ENCODE assay signal across 11 cellular contexts in the genomic region with DNA sequence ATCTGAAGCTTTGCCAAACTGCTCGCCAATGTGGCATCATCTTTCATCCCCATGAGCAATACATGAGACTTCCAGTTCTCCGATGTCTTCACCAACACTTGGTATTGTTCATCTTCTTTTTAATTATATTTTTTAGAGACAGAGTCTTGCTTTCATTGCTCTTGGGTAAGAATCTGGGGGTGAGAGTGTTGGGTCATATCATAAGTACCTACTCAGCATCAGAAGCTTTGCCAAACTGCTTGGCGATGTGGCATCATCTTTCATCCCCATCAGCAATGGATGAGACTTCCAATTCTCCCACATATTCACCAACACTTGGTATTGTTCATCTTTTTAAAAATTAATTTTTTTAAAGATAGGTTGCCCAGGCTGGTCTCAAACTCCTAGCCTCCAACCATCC. TPM values are rescaled to one million over a fixed set of nuclear protein-coding genes. Genes with fewer than 3 reads are reported as not detected.
"Had no signal": no experiment of that assay in that cellular context is flagged by ENCODE, and none has a peak within 500 bp of the region (broad histone marks: within the 10 kb centered on the region; RNA-seq: fewer than 3 reads in every experiment).

No MANE protein-coding gene starts in this region.

- H3K36me3 ChIP-seq: HAP-1 had no signal

- H3K9me3 ChIP-seq: HAP-1 had no signal

- H3K27ac ChIP-seq: GM23248 had no signal

- DNase-seq: GM23248, GOT3, H7, H9, HCEC 1CT, HFFc6 had no signal

- H3K9ac ChIP-seq: GM23248 had no signal

- ATAC-seq: GM23338, HCT116 had no signal

- H3K4me3 ChIP-seq: GM23248, GM23338, HAP-1 had no signal

- H2AFZ ChIP-seq: GM23248, GM23338 had no signal

- FAIRE-seq: H1, H54 had no signal

- H3K4me2 ChIP-seq: GM23338 had no signal

RNA-seq across cellular contexts. Expression of gene ZDHHC11B, which starts 30.9 kb away (rescaled TPM):
- total RNA-seq: GM23248 had no signal
- polyA plus RNA-seq: GM23248 had no signal
